ENCODE assay signal across 8 cellular contexts in the genomic region with DNA sequence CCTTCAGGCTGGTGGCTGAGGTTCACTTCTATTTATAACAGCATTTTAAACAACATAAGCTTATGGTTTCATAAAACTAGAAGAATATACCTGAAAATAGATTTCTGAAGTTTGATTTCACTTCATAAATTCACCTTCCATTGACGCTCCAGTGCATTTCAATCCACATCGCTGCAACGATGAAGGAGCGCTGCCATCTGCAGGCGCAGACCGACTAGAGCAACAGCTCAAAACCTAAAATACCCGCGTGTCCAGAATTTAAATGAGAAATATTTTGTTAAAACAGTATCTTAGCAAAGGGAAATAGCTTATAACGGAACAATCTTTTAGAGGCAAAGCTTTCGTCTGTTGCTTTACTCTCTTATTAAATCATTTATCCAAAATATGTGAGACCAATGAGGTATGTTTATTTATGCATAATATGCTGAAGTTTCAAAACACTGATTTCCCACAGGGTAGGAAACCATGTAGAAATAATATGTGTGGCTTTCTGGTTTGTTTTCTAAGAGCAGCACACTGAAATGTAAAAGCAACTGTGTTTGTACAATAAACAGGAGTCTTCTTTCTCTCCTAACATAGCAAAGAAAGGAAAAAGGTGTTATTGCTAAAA.
DNase-seq lines count a peak whose midpoint lies in the region; ATAC-seq and TF ChIP-seq lines count a peak whose summit lies in the region.

No MANE protein-coding gene starts in this region.

- ATAC-seq in HG03039 (IDR thresholded peaks at IDR 0.05; ENCODE audit: unreplicated experiment): no peak

- POLR2A ChIA-PET in activated CD4-positive, alpha-beta T cell treated with anti-CD3 and anti-CD28 coated beads, Interleukin-2, amount 10 ng/mL, durations not matched to agents 7 days and 5 days (lab: Charles Lee): no interaction called here

- no peaks in the 10 kb centered on the region for H3K36me3 Mint-ChIP-seq in neural progenitor cell
- H3K36me3 Mint-ChIP-seq in activated CD4-positive, alpha-beta T cell treated with anti-CD3 and anti-CD28 coated beads, Interleukin-2, amount 10 ng/mL, durations not matched to agents 7 days and 5 days (ENCODE audit: low read depth): no peaks in the 10 kb centered on the region

- no peak overlapping the region for H3K4me3 Mint-ChIP-seq in neural progenitor cell
- no peak overlapping the region for H3K4me3 Mint-ChIP-seq in activated CD4-positive, alpha-beta T cell treated with anti-CD3 and anti-CD28 coated beads, Interleukin-2, amount 10 ng/mL, durations not matched to agents 7 days and 5 days

- no peaks in the 10 kb centered on the region for H3K4me1 Mint-ChIP-seq in neural progenitor cell
- H3K4me1 Mint-ChIP-seq in activated CD4-positive, alpha-beta T cell treated with anti-CD3 and anti-CD28 coated beads, Interleukin-2, amount 10 ng/mL, durations not matched to agents 7 days and 5 days: no peaks in the 10 kb centered on the region

- no peaks in the 10 kb centered on the region for H3K9me3 ChIP-seq in neural progenitor cell (ENCODE audit: low read depth)

- H3K36me3 ChIP-seq in neural progenitor cell: no peaks in the 10 kb centered on the region

- H3K27me3 ChIP-seq in dorsolateral prefrontal cortex: peaks cover 0 to 2% (median 0%) of the 10 kb centered on the region in 45 donors
- no peaks in the 10 kb centered on the region for H3K27me3 ChIP-seq in neural progenitor cell

- no peaks in the 10 kb centered on the region for H3K79me2 ChIP-seq in neural progenitor cell (ENCODE audit: low read depth)

- intact Hi-C loops in dorsolateral prefrontal cortex (cut with DNase I): no loop called here

- peak; percentile 35 to 79 (median 62) for TF ChIP-seq CTCF in dorsolateral prefrontal cortex (IDR thresholded peaks at IDR 0.05 in 54 of 56, conservative IDR thresholded peaks at IDR 0.05 in 2 of 56; ENCODE audit: low read depth in 1 of 56, partially characterized antibody in 56 of 56)
- peak; percentile 90 for TF ChIP-seq CTCF in neural progenitor cell (IDR thresholded peaks at IDR 0.05)

- no peak overlapping the region for H3K4me3 ChIP-seq in dorsolateral prefrontal cortex
- no peak overlapping the region for H3K4me3 ChIP-seq in neural progenitor cell

- no peak overlapping the region for H3K27ac ChIP-seq in dorsolateral prefrontal cortex
- H3K27ac ChIP-seq in neural progenitor cell: no peak overlapping the region

- no peak overlapping the region for H2AFZ ChIP-seq in neural progenitor cell (replicated peaks)

- DNase-seq in DMS53 treated with DMSO at 0.1 percent for 48 hours (lab: John Stamatoyannopoulos, UW; ENCODE audit: unreplicated experiment): peak; percentile 36
- DNase-seq in NCI-H2107 (lab: John Stamatoyannopoulos, UW): peak; percentile 2
- peak in 7 of 10 donors; percentile 30 to 66 (median 51) for DNase-seq in dorsolateral prefrontal cortex
- DNase-seq in neural progenitor cell (ENCODE audit: low spot score): peak; percentile 53
- DNase-seq in stimulated activated CD8-positive, alpha-beta memory T cell treated with anti-CD3 and anti-CD28 coated beads, Interleukin-4, amount 100 ng/mL, for 48 hours: no peak
- no peak for DNase-seq in NOMO-1 (lab: John Stamatoyannopoulos, UW; ENCODE audit: unreplicated experiment in 2 of 2)
- DNase-seq in activated CD4-positive, alpha-beta T cell treated with anti-CD3 and anti-CD28 coated beads, Interleukin-2, amount 10 ng/mL, durations not matched to agents 7 days and 5 days: no peak

- CTCF ChIA-PET in activated CD4-positive, alpha-beta T cell treated with anti-CD3 and anti-CD28 coated beads, Interleukin-2, amount 10 ng/mL, durations not matched to agents 7 days and 5 days (lab: Charles Lee): interaction anchor here (0.7 kb wide), 1 partner anchor 16 kb away, joined by 3 read pairs; no protein-coding TSS in a partner anchor

- no peak overlapping the region for H3K27ac Mint-ChIP-seq in neural progenitor cell
- H3K27ac Mint-ChIP-seq in activated CD4-positive, alpha-beta T cell treated with anti-CD3 and anti-CD28 coated beads, Interleukin-2, amount 10 ng/mL, durations not matched to agents 7 days and 5 days: no peak overlapping the region

- H3F3A ChIP-seq in neural progenitor cell (ENCODE audit: low read depth): no peaks in the 10 kb centered on the region

- no peaks in the 10 kb centered on the region for H3K27me3 Mint-ChIP-seq in neural progenitor cell (ENCODE audit: insufficient read depth, low read depth)
- no peaks in the 10 kb centered on the region for H3K27me3 Mint-ChIP-seq in activated CD4-positive, alpha-beta T cell treated with anti-CD3 and anti-CD28 coated beads, Interleukin-2, amount 10 ng/mL, durations not matched to agents 7 days and 5 days

- no peak overlapping the region for H3K9ac ChIP-seq in neural progenitor cell

- no peak overlapping the region for H3K4me2 ChIP-seq in neural progenitor cell

- peaks cover 4% of the 10 kb centered on the region for H3K9me3 Mint-ChIP-seq in neural progenitor cell
- H3K9me3 Mint-ChIP-seq in activated CD4-positive, alpha-beta T cell treated with anti-CD3 and anti-CD28 coated beads, Interleukin-2, amount 10 ng/mL, durations not matched to agents 7 days and 5 days: peaks cover 12% of the 10 kb centered on the region

- H3K4me1 ChIP-seq in neural progenitor cell: no peaks in the 10 kb centered on the region

- H4K20me1 ChIP-seq in neural progenitor cell (ENCODE audit: low read depth): no peaks in the 10 kb centered on the region

Comparison
In these comparisons a context has a peak if more than half of its experiments do, and no peak if none do; other contexts are left out.
1. DNase-seq: peak in DMS53 treated with DMSO at 0.1 percent for 48 hours (single experiment), NCI-H2107 (single experiment), dorsolateral prefrontal cortex (7 of 10) and neural progenitor cell (single experiment); none in stimulated activated CD8-positive, alpha-beta memory T cell treated with anti-CD3 and anti-CD28 coated beads, Interleukin-4, amount 100 ng/mL, for 48 hours (single experiment), NOMO-1 (0 of 2) and activated CD4-positive, alpha-beta T cell treated with anti-CD3 and anti-CD28 coated beads, Interleukin-2, amount 10 ng/mL, durations not matched to agents 7 days and 5 days (single experiment).